Comparison of ENCODE assay signal across 11 cellular contexts in genomic region chr11:35007277-35007676, GRCh38.
A peak's percentile ranks its signal among the peaks of the same experiment; 100 is the strongest.
DNase-seq lines count a peak whose midpoint lies in the region; ATAC-seq, FAIRE-seq and TF ChIP-seq lines count a peak whose summit lies in the region.
"Had no signal": no experiment of that assay in that cellular context is flagged by ENCODE, and none has a peak within 500 bp of the region (broad histone marks: within the 10 kb centered on the region; RNA-seq: fewer than 3 reads in every experiment).

No MANE protein-coding gene starts in this region.

- H3K4me1 ChIP-seq in pancreas = peaks cover 40 to 56% (median 55%) of the 10 kb centered on the region in 3 donors

- peak overlapping the region; percentile 73 for H3K27ac Mint-ChIP-seq in dendritic cell treated with granulocyte-macrophage colony-stimulating factor and Interleukin-4, amounts not matched to agents 40 ng/mL and 50 ng/mL, for 4 days
- H3K27ac Mint-ChIP-seq: nephron progenitor cell had no signal

- H3K4me3 Mint-ChIP-seq in dendritic cell treated with granulocyte-macrophage colony-stimulating factor and Interleukin-4, amounts not matched to agents 40 ng/mL and 50 ng/mL, for 4 days = no peak overlapping the region
- H3K4me3 Mint-ChIP-seq: nephron progenitor cell had no signal

- DNase-seq in pancreas = no peak
- no peak for DNase-seq in epidermal melanocyte (ENCODE audit: insufficient read length, low spot score)
- DNase-seq in G401 (ENCODE audit: low spot score) = no peak
- DNase-seq: H7, NCI-H524, nephron progenitor cell had no signal

- intact Hi-C loops in dendritic cell treated with granulocyte-macrophage colony-stimulating factor and Interleukin-4, amounts not matched to agents 40 ng/mL and 50 ng/mL, for 4 days (cut with micrococcal nuclease) = loop anchor here (2.0 kb wide), 1 partner anchor 76 kb away; no protein-coding TSS in a partner anchor
- intact Hi-C loops in pancreas (cut with DNase I) = loop anchor here in 2 of 3 donors (10.0 kb wide), 2 partner anchors 128 to 138 kb away; partner anchors contain the start of gene CD44 (in 1 of the 2)

- peak overlapping the region in 1 of 4 donors; percentile 82 for H3K27ac ChIP-seq in pancreas
- H3K27ac ChIP-seq: epithelial cell of prostate had no signal

- no peaks in the 10 kb centered on the region for H3K27me3 Mint-ChIP-seq in dendritic cell treated with granulocyte-macrophage colony-stimulating factor and Interleukin-4, amounts not matched to agents 40 ng/mL and 50 ng/mL, for 4 days

- in situ Hi-C loops in G401 (cut with HindIII; ENCODE audit: low sequenced_read_pairs) = no loop called here

- H3K4me3 ChIP-seq in pancreas = no peak overlapping the region

- no peak for TF ChIP-seq CTCF in pancreas (IDR thresholded peaks at IDR 0.05)

- no peak for FAIRE-seq in pancreas (lab: Jason Lieb, UNC)

- H3K36me3 Mint-ChIP-seq in dendritic cell treated with granulocyte-macrophage colony-stimulating factor and Interleukin-4, amounts not matched to agents 40 ng/mL and 50 ng/mL, for 4 days (ENCODE audit: low read depth) = no peaks in the 10 kb centered on the region

- no peaks in the 10 kb centered on the region for H3K9me3 Mint-ChIP-seq in dendritic cell treated with granulocyte-macrophage colony-stimulating factor and Interleukin-4, amounts not matched to agents 40 ng/mL and 50 ng/mL, for 4 days
- H3K9me3 Mint-ChIP-seq: nephron progenitor cell had no signal

- 77 to 89% methylated on average over 2 of the region's 2 CpGs for WGBS in pancreas, 2 donors

- H3K4me1 Mint-ChIP-seq in dendritic cell treated with granulocyte-macrophage colony-stimulating factor and Interleukin-4, amounts not matched to agents 40 ng/mL and 50 ng/mL, for 4 days (ENCODE audit: low read depth) = peaks cover 46% of the 10 kb centered on the region
- H3K4me1 Mint-ChIP-seq: nephron progenitor cell had no signal

- H3K36me3 ChIP-seq in pancreas = no peaks in the 10 kb centered on the region

- H3K27me3 ChIP-seq in pancreas = no peaks in the 10 kb centered on the region

- no peaks in the 10 kb centered on the region for H3K9me3 ChIP-seq in pancreas

- ATAC-seq in GM18858 (IDR thresholded peaks at IDR 0.05; ENCODE audit: unreplicated experiment) (peak; percentile 39), GM21515 (IDR thresholded peaks at IDR 0.05; ENCODE audit: unreplicated experiment) (peak; percentile 49), HG03108 (IDR thresholded peaks at IDR 0.05; ENCODE audit: unreplicated experiment) (peak; percentile 63), pancreas (no peak)

Comparison
In these comparisons a context has a peak if more than half of its experiments do, and no peak if none do; other contexts are left out.
1. ATAC-seq: peak in GM18858 (single experiment), GM21515 (single experiment) and HG03108 (single experiment); none in pancreas (0 of 4).